ENCODE assay signal across 7 cellular contexts in the genomic region with DNA sequence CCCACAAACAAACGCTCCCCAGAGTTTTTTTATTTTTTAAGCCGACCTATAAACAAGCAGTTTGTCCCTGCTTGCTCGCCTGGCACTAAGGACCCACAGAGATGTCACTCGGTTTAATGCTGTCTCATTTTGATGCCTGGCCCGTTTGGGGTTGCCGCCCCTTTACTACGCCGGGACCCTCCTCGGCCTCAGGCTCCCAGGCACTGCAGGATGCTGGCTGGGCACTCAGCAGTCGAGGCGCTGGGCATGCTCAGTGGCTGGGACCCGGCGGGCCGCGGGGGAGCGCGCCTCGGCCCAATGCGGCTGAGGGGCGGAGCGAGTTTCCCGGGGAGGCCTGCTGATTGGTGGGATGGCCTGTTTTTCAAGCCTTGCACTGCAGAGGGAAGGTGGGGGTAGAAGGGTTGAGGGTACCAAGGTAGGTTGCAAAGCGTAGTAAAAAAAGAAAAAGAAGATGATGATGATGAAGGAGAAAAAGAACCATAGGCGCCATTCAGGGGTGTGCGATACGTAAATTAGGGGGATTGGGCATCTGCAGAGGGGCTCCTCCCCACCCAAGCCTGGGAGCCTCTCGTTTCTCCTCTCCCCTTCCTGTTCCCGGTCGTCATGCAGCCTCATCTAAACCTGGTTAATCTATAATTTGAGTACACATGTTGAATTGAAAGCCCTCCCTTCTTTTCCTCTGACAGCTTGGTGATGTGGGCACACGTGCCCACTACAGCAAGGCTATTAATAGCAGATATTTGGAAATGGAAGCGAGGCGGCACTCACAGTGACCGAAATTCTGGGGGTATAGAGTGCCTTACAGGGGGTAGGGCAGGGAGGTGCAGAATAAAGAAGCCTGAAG. TPM values are rescaled to one million over a fixed set of nuclear protein-coding genes. Genes with fewer than 3 reads are reported as not detected.
DNase-seq lines count a peak whose midpoint lies in the region; ATAC-seq lines count a peak whose summit lies in the region.

No MANE protein-coding gene starts in this region.

- H3K27ac Mint-ChIP-seq in activated CD4-positive, alpha-beta memory T cell treated with anti-CD3 and anti-CD28 coated beads for 36 hours, result peak overlapping the region; percentile 33

- H3K36me3 Mint-ChIP-seq in activated CD4-positive, alpha-beta memory T cell treated with anti-CD3 and anti-CD28 coated beads for 36 hours, result no peaks in the 10 kb centered on the region

- intact Hi-C loops in activated CD4-positive, alpha-beta memory T cell treated with anti-CD3 and anti-CD28 coated beads for 36 hours (cut with micrococcal nuclease), result loop anchor here (2.0 to 10.0 kb wide), 5 partner anchors 184 to 378 kb away; no protein-coding TSS in a partner anchor

- peak overlapping the region; percentile 80 for H3K4me3 Mint-ChIP-seq in activated CD4-positive, alpha-beta memory T cell treated with anti-CD3 and anti-CD28 coated beads for 36 hours

- H3K9me3 Mint-ChIP-seq in activated CD4-positive, alpha-beta memory T cell treated with anti-CD3 and anti-CD28 coated beads for 36 hours, result no peaks in the 10 kb centered on the region

- POLR2A ChIA-PET in activated CD4-positive, alpha-beta memory T cell treated with anti-CD3 and anti-CD28 coated beads for 36 hours (lab: Charles Lee), result interaction anchor here (0.9 kb wide), 1 partner anchor 34 kb away, joined by 3 read pairs; a partner anchor contains a TSS

- CTCF ChIA-PET in activated CD4-positive, alpha-beta memory T cell treated with anti-CD3 and anti-CD28 coated beads for 36 hours (lab: Charles Lee), result interaction anchor here (0.5 to 6.5 kb wide), 21 partner anchors 8 to 1139 kb away, joined by 3 to 53 read pairs (median 6); no protein-coding TSS in a partner anchor

- peaks cover 20% of the 10 kb centered on the region for H3K27me3 Mint-ChIP-seq in activated CD4-positive, alpha-beta memory T cell treated with anti-CD3 and anti-CD28 coated beads for 36 hours

- peaks cover 20% of the 10 kb centered on the region for H3K4me1 Mint-ChIP-seq in activated CD4-positive, alpha-beta memory T cell treated with anti-CD3 and anti-CD28 coated beads for 36 hours (ENCODE audit: low read depth)

- peak; percentile 94 for DNase-seq in NCI-H2227 (lab: John Stamatoyannopoulos, UW; ENCODE audit: unreplicated experiment)
- peak; percentile 89 for DNase-seq in activated CD4-positive, alpha-beta memory T cell treated with anti-CD3 and anti-CD28 coated beads for 36 hours
- peak; percentile 47 for DNase-seq in effector CD4-positive, alpha-beta T cell
- DNase-seq in lung microvascular endothelial cell (ENCODE audit: low read depth in 2 of 2), result peak; percentile 57 to 67
- DNase-seq in stimulated activated CD8-positive, alpha-beta memory T cell treated with anti-CD3 and anti-CD28 coated beads, Interleukin-15, amount 100 ng/mL, for 4 hours (ENCODE audit: low read depth in 2 of 2), result peak; percentile 57 to 65

- ATAC-seq in GM18517 (IDR thresholded peaks at IDR 0.05; ENCODE audit: unreplicated experiment) (peak; percentile 82), HG02970 (IDR thresholded peaks at IDR 0.05; ENCODE audit: low FRiP score, unreplicated experiment) (peak; percentile 82)

RNA-seq across cellular contexts. Expression of a gene that starts 1.5 kb away (rescaled TPM):
- total RNA-seq in activated CD4-positive, alpha-beta memory T cell treated with anti-CD3 and anti-CD28 coated beads for 36 hours, result 1 to 10 TPM; 2.0 to 2.1 TPM
- under 0.01 TPM in 2 replicates for total RNA-seq in lung microvascular endothelial cell

RNA-seq across cellular contexts. Expression of a gene that starts 34.7 kb away (rescaled TPM):
- total RNA-seq in activated CD4-positive, alpha-beta memory T cell treated with anti-CD3 and anti-CD28 coated beads for 36 hours, result 10 to 100 TPM; 38.0 to 41.1 TPM
- total RNA-seq in lung microvascular endothelial cell, result 4.6 and 13.7 TPM in 2 replicates

Comparison
In these comparisons a context has a peak if more than half of its experiments do, and no peak if none do; other contexts are left out.
1. Peak in every context shown above with its lines: DNase-seq and ATAC-seq.